ENCODE assay signal across 23 cellular contexts in genomic region chr10:58488921-58489320, GRCh38. TPM values are rescaled to one million over a fixed set of nuclear protein-coding genes. Genes with fewer than 3 reads are reported as not detected.
A peak's percentile ranks its signal among the peaks of the same experiment; 100 is the strongest.
DNase-seq lines count a peak whose midpoint lies in the region; FAIRE-seq and TF ChIP-seq lines count a peak whose summit lies in the region.
"Had no signal": no experiment of that assay in that cellular context is flagged by ENCODE, and none has a peak within 500 bp of the region (broad histone marks: within the 10 kb centered on the region; RNA-seq: fewer than 3 reads in every experiment).

No MANE protein-coding gene starts in this region.

- H3K27ac ChIP-seq in suprapubic skin, result no peak overlapping the region
- H3K27ac ChIP-seq: A549; ascending aorta; BLaER1 treated with 17β-estradiol and CSF1 and Interleukin-3, amounts not matched to agents 10 nM and 100 nM; epithelial cell of prostate; WERI-Rb-1 had no signal

- POLR2A ChIA-PET in AG04449 (lab: Yijun Ruan, JAX), result no interaction called here

- FAIRE-seq in H54 (lab: Jason Lieb, UNC) (peak; percentile 38), RCC 7860 (lab: Jason Lieb, UNC) (no peak)
- FAIRE-seq: A549 had no signal

- WGBS in suprapubic skin, result 61% methylated on average over 2 of the region's 2 CpGs

- TF ChIP-seq POLR2A in H54 (IDR thresholded peaks at IDR 0.05; ENCODE audit: low read depth, low read length) (no peak), suprapubic skin (IDR thresholded peaks at IDR 0.05) (no peak)

- H3K36me3 ChIP-seq in suprapubic skin, result no peaks in the 10 kb centered on the region
- H3K36me3 ChIP-seq: ascending aorta; BLaER1 treated with 17β-estradiol and CSF1 and Interleukin-3, amounts not matched to agents 10 nM and 100 nM; WERI-Rb-1 had no signal

- H3K4me1 ChIP-seq in suprapubic skin, result no peaks in the 10 kb centered on the region
- H3K4me1 ChIP-seq: A549; BLaER1 treated with 17β-estradiol and CSF1 and Interleukin-3, amounts not matched to agents 10 nM and 100 nM had no signal

- H3K4me3 ChIP-seq in AG04449 (ENCODE audit: low read depth, low read length) (no peak overlapping the region), suprapubic skin (no peak overlapping the region)
- H3K4me3 ChIP-seq: A549; ascending aorta; BLaER1 treated with 17β-estradiol and CSF1 and Interleukin-3, amounts not matched to agents 10 nM and 100 nM had no signal

- TF ChIP-seq CTCF in AG04449 (IDR thresholded peaks at IDR 0.05; ENCODE audit: insufficient read depth, low read length, missing control alignments) (no peak), suprapubic skin (IDR thresholded peaks at IDR 0.05) (no peak)

- CTCF ChIA-PET in AG04449 (lab: Yijun Ruan, JAX), result no interaction called here

- peak; percentile 44 for DNase-seq in AG04449 (ENCODE audit: low read depth, low spot score)
- no peak for DNase-seq in H54 (ENCODE audit: insufficient read length, low spot score)
- DNase-seq in RKO (ENCODE audit: low spot score), result peak; percentile 9
- peak; percentile 70 for DNase-seq in fibroblast of gingiva (ENCODE audit: low read depth)
- DNase-seq in suprapubic skin (ENCODE audit: low spot score in 2 of 2), result no peak
- DNase-seq in RCC 7860 (ENCODE audit: low spot score), result no peak
- DNase-seq in effector CD8-positive, alpha-beta T cell (lab: John Stamatoyannopoulos, UW), result no peak
- no peak for DNase-seq in HT-29 (ENCODE audit: low spot score)
- DNase-seq: activated CD4-positive, alpha-beta T cell treated with anti-CD3 and anti-CD28 coated beads, Interleukin-2, amount 50 U/mL, for 1 hour; DND-41; islet precursor cell; left ventricle myocardium superior; MM.1S; naive thymus-derived CD8-positive, alpha-beta T cell; NCI-H1436; NCI-H524 treated with DMSO at 0.1 percent for 48 hours; occipital lobe; substantia nigra; WERI-Rb-1 had no signal

- no peaks in the 10 kb centered on the region for H3K9me3 ChIP-seq in suprapubic skin
- H3K9me3 ChIP-seq: ascending aorta; BLaER1 treated with 17β-estradiol and CSF1 and Interleukin-3, amounts not matched to agents 10 nM and 100 nM had no signal

- no peak for TF ChIP-seq EP300 in suprapubic skin (IDR thresholded peaks at IDR 0.05)

- no peaks in the 10 kb centered on the region for H3K27me3 ChIP-seq in suprapubic skin
- H3K27me3 ChIP-seq: ascending aorta; BLaER1 treated with 17β-estradiol and CSF1 and Interleukin-3, amounts not matched to agents 10 nM and 100 nM had no signal

RNA-seq across cellular contexts. Expression of gene BICC1, which starts 23.8 kb away (rescaled TPM):
- total RNA-seq in suprapubic skin, result 1 to 10 TPM; 2.4 to 6.9 (median 3.5) TPM
- total RNA-seq in HT-29 (2014; rRNA removed; shearing (Covaris generic)), result not detected in 2 replicates
- total RNA-seq: naive thymus-derived CD8-positive, alpha-beta T cell had no signal

Comparison
In these comparisons a context has a peak if more than half of its experiments do, and no peak if none do; other contexts are left out.
1. DNase-seq: peak in AG04449 (single experiment), RKO (single experiment) and fibroblast of gingiva (single experiment); none in H54 (single experiment), suprapubic skin (0 of 2), RCC 7860 (single experiment), effector CD8-positive, alpha-beta T cell (single experiment) and HT-29 (single experiment).